In genomic region chr13:44101347-44102083, GRCh38 we compare ENCODE assay signal across 27 cellular contexts.
"Had no signal": no experiment of that assay in that cellular context is flagged by ENCODE, and none has a peak within 500 bp of the region (broad histone marks: within the 10 kb centered on the region; RNA-seq: fewer than 3 reads in every experiment).

No MANE protein-coding gene starts in this region.

- DNase-seq: activated CD4-positive, alpha-beta T cell treated with anti-CD3 and anti-CD28 coated beads for 4 hours; activated CD4-positive, alpha-beta T cell treated with anti-CD3 and anti-CD28 coated beads, Interleukin-2, amount 50 U/mL, for 4 hours; activated CD4-positive, CD25-positive, alpha-beta regulatory T cell; activated CD8-positive, alpha-beta memory T cell treated with anti-CD3 and anti-CD28 coated beads for 24 hours; activated effector memory CD4-positive, alpha-beta T cell treated with Interleukin-2 at 50 U/mL for 16 hours; activated naive CD4-positive, alpha-beta T cell treated with anti-CD3 and anti-CD28 coated beads for 36 hours; activated naive CD8-positive, alpha-beta T cell treated with anti-CD3 and anti-CD28 coated beads for 36 hours; adrenal gland; aorta; body of pancreas; head of caudate nucleus; hippocampal formation; lower lobe of right lung; mesendoderm; retina; sigmoid colon; stimulated activated CD4-positive, alpha-beta T cell treated with anti-CD3 and anti-CD28 coated beads, Interleukin-1b, Interleukin-23, amount 100 ng/mL, for 48 hours; stimulated activated CD4-positive, alpha-beta T cell treated with anti-CD3 and anti-CD28 coated beads, Interleukin-4, amount 100 ng/mL, for 4 hours; stimulated activated CD8-positive, alpha-beta memory T cell treated with anti-CD3 and anti-CD28 coated beads, Interleukin-4, amount 100 ng/mL, for 48 hours; stimulated activated naive CD8-positive, alpha-beta T cell treated with anti-CD3 and anti-CD28 coated beads, Interleukin-15, amount 100 ng/mL, for 72 hours; substantia nigra; SW 1271; T-helper 9 cell; upper lobe of right lung had no signal

- H3K4me3 ChIP-seq: adrenal gland, body of pancreas, coronary artery, lower lobe of right lung, sigmoid colon, smooth muscle cell, upper lobe of right lung had no signal

- H3K36me3 ChIP-seq: adrenal gland, lower lobe of right lung, sigmoid colon, upper lobe of right lung had no signal

- H3K27me3 ChIP-seq: adrenal gland, body of pancreas, sigmoid colon, upper lobe of right lung had no signal

- H3K27ac ChIP-seq: adrenal gland, body of pancreas, coronary artery, lower lobe of right lung, sigmoid colon, upper lobe of right lung had no signal

- H3K4me2 ChIP-seq: smooth muscle cell had no signal

- H3K9me3 ChIP-seq: adrenal gland, body of pancreas, lower lobe of right lung, upper lobe of right lung had no signal

- FAIRE-seq: endothelial cell of umbilical vein had no signal

- H3K4me1 ChIP-seq: adrenal gland, body of pancreas had no signal
